Comparison of ENCODE assay signal across 16 cellular contexts in the genomic region with DNA sequence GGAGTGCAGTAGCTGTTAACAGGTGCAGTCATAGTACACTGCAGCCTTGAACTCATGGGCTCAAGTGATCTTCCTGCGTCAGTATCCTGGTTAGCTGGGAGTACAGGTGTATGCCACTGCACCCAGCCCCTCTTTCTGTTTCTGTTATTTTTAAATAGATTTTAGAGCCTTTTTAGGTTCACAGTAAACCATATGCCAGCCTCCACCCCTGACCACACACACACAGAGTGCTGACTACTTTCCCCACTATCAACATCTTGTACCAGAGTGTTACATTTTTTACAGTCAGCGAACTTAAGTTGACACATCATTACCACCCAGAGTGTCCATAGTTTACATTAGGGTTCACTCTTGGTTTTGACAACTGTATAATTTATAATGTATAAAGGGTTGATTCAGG. TPM values are rescaled to one million over a fixed set of nuclear protein-coding genes. Genes with fewer than 3 reads are reported as not detected.
DNase-seq lines count a peak whose midpoint lies in the region; ATAC-seq and TF ChIP-seq lines count a peak whose summit lies in the region.
"Had no signal": no experiment of that assay in that cellular context is flagged by ENCODE, and none has a peak within 500 bp of the region (broad histone marks: within the 10 kb centered on the region; RNA-seq: fewer than 3 reads in every experiment).

No MANE protein-coding gene starts in this region.

- H3K4me3 Mint-ChIP-seq in central memory CD8-positive, alpha-beta T cell, result no peak overlapping the region
- no peak overlapping the region for H3K4me3 Mint-ChIP-seq in naive thymus-derived CD4-positive, alpha-beta T cell
- H3K4me3 Mint-ChIP-seq in endodermal cell, result no peak overlapping the region
- no peak overlapping the region for H3K4me3 Mint-ChIP-seq in stimulated activated naive B cell treated with anti-CD40 and anti-IgM and Interleukin-4, amounts not matched to agents 10 μg/mL and 1 μg/mL and 100 μg/mL, for 72 hours

- H3K27ac Mint-ChIP-seq in central memory CD8-positive, alpha-beta T cell (ENCODE audit: low read depth), result peak overlapping the region; percentile 9
- H3K27ac Mint-ChIP-seq in naive thymus-derived CD4-positive, alpha-beta T cell, result peak overlapping the region in 1 of 9 donors; percentile 23
- H3K27ac Mint-ChIP-seq in endodermal cell, result no peak overlapping the region
- no peak overlapping the region for H3K27ac Mint-ChIP-seq in stimulated activated naive B cell treated with anti-CD40 and anti-IgM and Interleukin-4, amounts not matched to agents 10 μg/mL and 1 μg/mL and 100 μg/mL, for 72 hours

- peak; percentile 92 for DNase-seq in MM.1S
- no peak for DNase-seq in central memory CD8-positive, alpha-beta T cell (ENCODE audit: low spot score in 2 of 2)
- DNase-seq in naive thymus-derived CD4-positive, alpha-beta T cell, result no peak
- DNase-seq in endodermal cell, result no peak
- no peak for DNase-seq in stimulated activated naive B cell treated with anti-CD40 and anti-IgM and Interleukin-4, amounts not matched to agents 10 μg/mL and 1 μg/mL and 100 μg/mL, for 72 hours
- DNase-seq: C1 segment of cervical spinal cord; Calu3; CD4-positive, alpha-beta memory T cell; COR-L47; DMS53; DMS79 treated with DMSO at 0.1 percent for 48 hours; GF-D8; GM23248; H7; HCEC 1CT had no signal

- peaks cover 62% of the 10 kb centered on the region for H3K79me2 ChIP-seq in MM.1S (ENCODE audit: low read length)

- no peaks in the 10 kb centered on the region for H3K9me3 ChIP-seq in MM.1S (replicated peaks; ENCODE audit: insufficient read depth, low read length)
- H3K9me3 ChIP-seq in naive thymus-derived CD4-positive, alpha-beta T cell (ENCODE audit: control insufficient read depth in 2 of 3, low read length in 3 of 3), result no peaks in the 10 kb centered on the region
- no peaks in the 10 kb centered on the region for H3K9me3 ChIP-seq in endodermal cell (ENCODE audit: control insufficient read depth, low read length)

- intact Hi-C loops in naive thymus-derived CD4-positive, alpha-beta T cell (cut with micrococcal nuclease), result no loop called here

- H3K4me3 ChIP-seq in MM.1S (ENCODE audit: low read length) (no peak overlapping the region), endodermal cell (ENCODE audit: low read length) (no peak overlapping the region)
- H3K4me3 ChIP-seq in naive thymus-derived CD4-positive, alpha-beta T cell (ENCODE audit: low read length), result no peak overlapping the region
- H3K4me3 ChIP-seq: GM23248 had no signal

- 94% methylated on average over 2 of the region's 2 CpGs; no CpG with 5 or more reads in 1 of the 2 experiments for WGBS in endodermal cell (ENCODE audit: insufficient coverage in 1 of 2, insufficient read length in 1 of 2), 2 experiments

- no peaks in the 10 kb centered on the region for H4K20me1 ChIP-seq in MM.1S (ENCODE audit: insufficient read depth, low read length)

- no peaks in the 10 kb centered on the region for H3K27me3 Mint-ChIP-seq in central memory CD8-positive, alpha-beta T cell
- H3K27me3 Mint-ChIP-seq in naive thymus-derived CD4-positive, alpha-beta T cell, result no peaks in the 10 kb centered on the region
- no peaks in the 10 kb centered on the region for H3K27me3 Mint-ChIP-seq in endodermal cell (ENCODE audit: insufficient read depth)
- H3K27me3 Mint-ChIP-seq in stimulated activated naive B cell treated with anti-CD40 and anti-IgM and Interleukin-4, amounts not matched to agents 10 μg/mL and 1 μg/mL and 100 μg/mL, for 72 hours, result no peaks in the 10 kb centered on the region
- H3K27me3 Mint-ChIP-seq: CD4-positive, alpha-beta memory T cell had no signal

- H2AFZ ChIP-seq in MM.1S (ENCODE audit: low read length), result no peak overlapping the region
- H2AFZ ChIP-seq: GM23248 had no signal

- H3K4me1 Mint-ChIP-seq in central memory CD8-positive, alpha-beta T cell, result peaks cover 27% of the 10 kb centered on the region
- peaks cover 0 to 58% (median 50%) of the 10 kb centered on the region in 7 donors for H3K4me1 Mint-ChIP-seq in naive thymus-derived CD4-positive, alpha-beta T cell
- peaks cover 13% of the 10 kb centered on the region for H3K4me1 Mint-ChIP-seq in endodermal cell
- H3K4me1 Mint-ChIP-seq in stimulated activated naive B cell treated with anti-CD40 and anti-IgM and Interleukin-4, amounts not matched to agents 10 μg/mL and 1 μg/mL and 100 μg/mL, for 72 hours, result peaks cover 7 to 9% of the 10 kb centered on the region in 2 donors

- peaks cover 16% of the 10 kb centered on the region for H3F3A ChIP-seq in MM.1S (ENCODE audit: insufficient read depth, low read length)

- no peaks in the 10 kb centered on the region for H3K9me2 ChIP-seq in MM.1S (replicated peaks; ENCODE audit: insufficient read depth, low read length)

- H3K4me2 ChIP-seq in MM.1S (ENCODE audit: low read depth, low read length), result peak overlapping the region; percentile 56

- H3K27me3 ChIP-seq in MM.1S (replicated peaks; ENCODE audit: insufficient read depth, low read length), result no peaks in the 10 kb centered on the region
- no peaks in the 10 kb centered on the region for H3K27me3 ChIP-seq in naive thymus-derived CD4-positive, alpha-beta T cell (ENCODE audit: control insufficient read depth in 2 of 2, insufficient read depth in 2 of 2, low read length in 2 of 2)
- no peaks in the 10 kb centered on the region for H3K27me3 ChIP-seq in endodermal cell (ENCODE audit: control insufficient read depth, insufficient read depth, low read length, poor library complexity, severe bottlenecking)

- no peak for TF ChIP-seq CTCF in MM.1S (IDR thresholded peaks at IDR 0.05; ENCODE audit: low read length)
- TF ChIP-seq CTCF in endodermal cell (conservative IDR thresholded peaks at IDR 0.05), result no peak

- peaks cover 13% of the 10 kb centered on the region for H3K36me3 Mint-ChIP-seq in central memory CD8-positive, alpha-beta T cell (ENCODE audit: insufficient read depth)
- H3K36me3 Mint-ChIP-seq in naive thymus-derived CD4-positive, alpha-beta T cell, result peaks cover 0 to 62% (median 34%) of the 10 kb centered on the region in 5 donors
- peaks cover 29% of the 10 kb centered on the region for H3K36me3 Mint-ChIP-seq in endodermal cell (ENCODE audit: low read depth)
- peaks cover 25 to 37% of the 10 kb centered on the region in 2 donors for H3K36me3 Mint-ChIP-seq in stimulated activated naive B cell treated with anti-CD40 and anti-IgM and Interleukin-4, amounts not matched to agents 10 μg/mL and 1 μg/mL and 100 μg/mL, for 72 hours

- H3K4me1 ChIP-seq in MM.1S (ENCODE audit: low read length), result peaks cover 15% of the 10 kb centered on the region
- H3K4me1 ChIP-seq in naive thymus-derived CD4-positive, alpha-beta T cell (ENCODE audit: control insufficient read depth in 2 of 2, insufficient read depth in 2 of 2, low read length in 2 of 2), result no peaks in the 10 kb centered on the region
- H3K4me1 ChIP-seq in endodermal cell (ENCODE audit: control insufficient read depth, insufficient read depth, low read length), result no peaks in the 10 kb centered on the region

- POLR2A ChIA-PET in naive thymus-derived CD4-positive, alpha-beta T cell (lab: Charles Lee), result interaction anchor here (0.6 kb wide), 1 partner anchor 77 kb away, joined by 3 read pairs; no protein-coding TSS in a partner anchor

- H3K27ac ChIP-seq in MM.1S (ENCODE audit: low read length) (peak overlapping the region; percentile 77; the same call in 1 of the 2 replicates), endodermal cell (ENCODE audit: low read depth, low read length) (no peak overlapping the region)
- H3K27ac ChIP-seq in naive thymus-derived CD4-positive, alpha-beta T cell (ENCODE audit: low read depth, low read length), result no peak overlapping the region
- H3K27ac ChIP-seq: GM23248 had no signal

- peak; percentile 60 for ATAC-seq in central memory CD8-positive, alpha-beta T cell (replicated peaks; ENCODE audit: extremely low read depth, poor library complexity, severe bottlenecking)
- peak; percentile 32 for ATAC-seq in naive thymus-derived CD4-positive, alpha-beta T cell
- ATAC-seq in GM18498 (IDR thresholded peaks at IDR 0.05; ENCODE audit: unreplicated experiment), result no peak
- no peak for ATAC-seq in stimulated activated naive B cell treated with anti-CD40 and anti-IgM and Interleukin-4, amounts not matched to agents 10 μg/mL and 1 μg/mL and 100 μg/mL, for 72 hours (replicated peaks)

- no peak overlapping the region for H3K9ac ChIP-seq in MM.1S (ENCODE audit: low read length)
- H3K9ac ChIP-seq in endodermal cell (ENCODE audit: extremely low read depth, low read length, poor library complexity, severe bottlenecking), result no peak overlapping the region
- H3K9ac ChIP-seq: GM23248 had no signal

- CTCF ChIA-PET in naive thymus-derived CD4-positive, alpha-beta T cell (lab: Charles Lee), result no interaction called here

- H3K36me3 ChIP-seq in MM.1S (replicated peaks; ENCODE audit: insufficient read depth, low read length) (no peaks in the 10 kb centered on the region), endodermal cell (ENCODE audit: control insufficient read depth, insufficient read depth, low read length) (peaks cover 26% of the 10 kb centered on the region)
- peaks cover 0 to 4% (median 0%) of the 10 kb centered on the region in 3 experiments for H3K36me3 ChIP-seq in naive thymus-derived CD4-positive, alpha-beta T cell (ENCODE audit: control insufficient read depth in 2 of 3, insufficient read depth in 3 of 3, low read length in 3 of 3)

- no peaks in the 10 kb centered on the region for H3K9me3 Mint-ChIP-seq in central memory CD8-positive, alpha-beta T cell
- peaks cover 0 to 4% (median 0%) of the 10 kb centered on the region in 11 donors for H3K9me3 Mint-ChIP-seq in naive thymus-derived CD4-positive, alpha-beta T cell
- H3K9me3 Mint-ChIP-seq in endodermal cell, result no peaks in the 10 kb centered on the region
- peaks cover 0 to 1% of the 10 kb centered on the region in 2 donors for H3K9me3 Mint-ChIP-seq in stimulated activated naive B cell treated with anti-CD40 and anti-IgM and Interleukin-4, amounts not matched to agents 10 μg/mL and 1 μg/mL and 100 μg/mL, for 72 hours

RNA-seq across cellular contexts. Expression of a gene that starts 32.1 kb away (rescaled TPM):
- 10 to 100 TPM; 22.0 to 37.1 (median 33.8) TPM for total RNA-seq in naive thymus-derived CD4-positive, alpha-beta T cell
- 10 to 100 TPM; 18.3 to 29.3 TPM for polyA plus RNA-seq in naive thymus-derived CD4-positive, alpha-beta T cell
- total RNA-seq in endodermal cell, result 10 to 100 TPM; 29.8 to 38.0 TPM
- 46.9 TPM for polyA plus RNA-seq in endodermal cell (2013, experiment 1 of 2)
- polyA plus RNA-seq in endodermal cell (2013, experiment 2 of 2), result 42.9 TPM

RNA-seq across cellular contexts. Expression of a gene that starts 32.2 kb away (rescaled TPM):
- 1 to 10 TPM; 2.0 to 3.3 (median 2.2) TPM for total RNA-seq in naive thymus-derived CD4-positive, alpha-beta T cell
- 1 to 10 TPM in 1 of 2 donors, under 1 TPM in 1; 0.74 to 1.2 TPM for polyA plus RNA-seq in naive thymus-derived CD4-positive, alpha-beta T cell
- total RNA-seq in endodermal cell, result 1 to 10 TPM; 1.1 to 1.3 TPM
- polyA plus RNA-seq in endodermal cell (2013, experiment 1 of 2), result 0.82 TPM
- polyA plus RNA-seq in endodermal cell (2013, experiment 2 of 2), result 0.87 TPM

Comparison
In these comparisons a context has a peak if more than half of its experiments do, and no peak if none do; other contexts are left out.
1. ATAC-seq: peak in central memory CD8-positive, alpha-beta T cell (single experiment) and naive thymus-derived CD4-positive, alpha-beta T cell (single experiment); none in GM18498 (single experiment) and stimulated activated naive B cell treated with anti-CD40 and anti-IgM and Interleukin-4, amounts not matched to agents 10 μg/mL and 1 μg/mL and 100 μg/mL, for 72 hours (0 of 2).